24 cellular contexts compared by ENCODE assay signal in the genomic region with DNA sequence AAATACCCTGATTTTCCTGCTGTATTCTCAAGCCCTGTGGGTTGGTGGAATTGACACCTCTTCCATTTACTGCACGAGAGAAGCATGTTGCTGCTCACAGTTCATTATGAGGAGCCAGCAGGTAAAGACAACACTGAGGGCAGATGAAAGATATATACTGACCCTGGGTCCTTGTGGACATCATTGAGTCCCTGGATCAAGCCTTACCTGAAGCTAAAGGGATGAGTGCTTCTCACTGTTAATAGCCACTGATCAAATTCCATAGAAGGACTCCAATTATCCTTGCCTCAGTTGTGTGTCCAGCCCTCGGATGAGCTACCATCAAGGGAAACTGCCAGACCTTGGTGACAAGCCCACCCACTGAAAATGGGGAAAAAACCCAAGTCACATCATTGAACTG. TPM values are rescaled to one million over a fixed set of nuclear protein-coding genes. Genes with fewer than 3 reads are reported as not detected.
DNase-seq lines count a peak whose midpoint lies in the region; TF ChIP-seq lines count a peak whose summit lies in the region.
"Had no signal": no experiment of that assay in that cellular context is flagged by ENCODE, and none has a peak within 500 bp of the region (broad histone marks: within the 10 kb centered on the region; RNA-seq: fewer than 3 reads in every experiment).

No MANE protein-coding gene starts in this region.

- no peaks in the 10 kb centered on the region for H3K9me2 ChIP-seq in DOHH2 (replicated peaks; ENCODE audit: control insufficient read depth, low read length)
- no peaks in the 10 kb centered on the region for H3K9me2 ChIP-seq in MM.1S (replicated peaks; ENCODE audit: insufficient read depth, low read length)

- H3K4me1 Mint-ChIP-seq in chondrocyte (ENCODE audit: low read depth): no peaks in the 10 kb centered on the region

- TF ChIP-seq CTCF in DOHH2 (IDR thresholded peaks at IDR 0.05; ENCODE audit: low read depth, low read length, poor library complexity, severe bottlenecking): no peak
- no peak for TF ChIP-seq CTCF in MM.1S (IDR thresholded peaks at IDR 0.05; ENCODE audit: low read length)
- no peak for TF ChIP-seq CTCF in chondrocyte (IDR thresholded peaks at IDR 0.05)

- H3K4me3 Mint-ChIP-seq in chondrocyte (ENCODE audit: unreplicated experiment): no peak overlapping the region
- H3K4me3 Mint-ChIP-seq: CD8-positive, alpha-beta T cell had no signal

- no peaks in the 10 kb centered on the region for H3K79me2 ChIP-seq in DOHH2 (ENCODE audit: control insufficient read depth, low read length)
- no peaks in the 10 kb centered on the region for H3K79me2 ChIP-seq in MM.1S (ENCODE audit: low read length)

- H3K27me3 ChIP-seq in DOHH2 (ENCODE audit: control insufficient read depth, low read length) (peaks cover 28% of the 10 kb centered on the region), MM.1S (replicated peaks; ENCODE audit: insufficient read depth, low read length) (no peaks in the 10 kb centered on the region)
- H3K27me3 ChIP-seq in effector memory CD4-positive, alpha-beta T cell (replicated peaks; ENCODE audit: control insufficient read depth, insufficient read depth, low read length, poor library complexity, severe bottlenecking): peaks cover 4% of the 10 kb centered on the region

- H3K4me2 ChIP-seq in DOHH2 (ENCODE audit: low read length) (peak overlapping the region; percentile 21), MM.1S (ENCODE audit: low read depth, low read length) (0 out of 2 replicates have a peak overlapping the region, but pooled peaks have one; percentile 21)
- H3K4me2 ChIP-seq: A549 had no signal

- H3K9ac ChIP-seq in MM.1S (ENCODE audit: low read length): no peak overlapping the region

- H3F3A ChIP-seq in DOHH2 (ENCODE audit: control insufficient read depth, insufficient read depth) (no peaks in the 10 kb centered on the region; the same call in 1 of the 2 replicates), MM.1S (ENCODE audit: insufficient read depth, low read length) (no peaks in the 10 kb centered on the region)

- peak overlapping the region; percentile 27; the same call in 1 of the 2 replicates for H3K27ac ChIP-seq in DOHH2 (ENCODE audit: low read depth, low read length)
- no peak overlapping the region for H3K27ac ChIP-seq in MM.1S (ENCODE audit: low read length)
- H3K27ac ChIP-seq in effector memory CD4-positive, alpha-beta T cell (ENCODE audit: insufficient read depth, low read length, poor library complexity, severe bottlenecking): no peak overlapping the region
- H3K27ac ChIP-seq: A549, C4-2B, SK-N-MC had no signal

- H3K27ac Mint-ChIP-seq in chondrocyte (ENCODE audit: unreplicated experiment): no peak overlapping the region
- H3K27ac Mint-ChIP-seq: CD8-positive, alpha-beta T cell had no signal

- no peaks in the 10 kb centered on the region for H4K20me1 ChIP-seq in DOHH2 (ENCODE audit: control insufficient read depth, insufficient read depth, low read depth, low read length)
- no peaks in the 10 kb centered on the region for H4K20me1 ChIP-seq in MM.1S (ENCODE audit: insufficient read depth, low read length)

- DNase-seq in MM.1S (no peak), chondrocyte (ENCODE audit: low spot score) (peak; percentile 2), NCI-H526 treated with DMSO at 0.1 percent for 48 hours (lab: John Stamatoyannopoulos, UW) (no peak)
- no peak for DNase-seq in effector memory CD4-positive, alpha-beta T cell
- DNase-seq: AML-193; Caco-2; CD8-positive, alpha-beta T cell; EL; GDM1; Karpas-422; NCI-H1105 treated with DMSO at 0.1 percent for 48 hours; NCI-H146; NCI-H1930; NCI-H2107; NCI-H524; NCI-H82; SIG-M5 had no signal

- peaks cover 34% of the 10 kb centered on the region for H3K27me3 Mint-ChIP-seq in chondrocyte (ENCODE audit: low read depth)

- H3K4me3 ChIP-seq in DOHH2 (ENCODE audit: low read length): no peak overlapping the region
- H3K4me3 ChIP-seq in MM.1S (ENCODE audit: low read length): no peak overlapping the region
- H3K4me3 ChIP-seq in effector memory CD4-positive, alpha-beta T cell (ENCODE audit: insufficient read depth, low read depth, low read length, poor library complexity, severe bottlenecking): no peak overlapping the region
- H3K4me3 ChIP-seq: A549, SK-N-MC had no signal

- H3K36me3 Mint-ChIP-seq in chondrocyte (ENCODE audit: low read depth): no peaks in the 10 kb centered on the region
- H3K36me3 Mint-ChIP-seq: CD8-positive, alpha-beta T cell had no signal

- no peak overlapping the region for H2AFZ ChIP-seq in MM.1S (ENCODE audit: low read length)

- H3K36me3 ChIP-seq in DOHH2 (ENCODE audit: control insufficient read depth, low read length) (no peaks in the 10 kb centered on the region), MM.1S (replicated peaks; ENCODE audit: insufficient read depth, low read length) (no peaks in the 10 kb centered on the region)
- no peaks in the 10 kb centered on the region for H3K36me3 ChIP-seq in effector memory CD4-positive, alpha-beta T cell (ENCODE audit: control insufficient read depth, insufficient read depth, low read length)

- H3K9me3 ChIP-seq in DOHH2 (ENCODE audit: control insufficient read depth, insufficient read depth, low read length): no peaks in the 10 kb centered on the region
- no peaks in the 10 kb centered on the region for H3K9me3 ChIP-seq in MM.1S (replicated peaks; ENCODE audit: insufficient read depth, low read length)
- no peaks in the 10 kb centered on the region for H3K9me3 ChIP-seq in effector memory CD4-positive, alpha-beta T cell (ENCODE audit: control insufficient read depth, low read length)
- H3K9me3 ChIP-seq: A549, Caco-2 had no signal

- H3K9me3 Mint-ChIP-seq in chondrocyte (ENCODE audit: low read depth): no peaks in the 10 kb centered on the region
- H3K9me3 Mint-ChIP-seq: CD8-positive, alpha-beta T cell had no signal

- peaks cover 28% of the 10 kb centered on the region for H3K4me1 ChIP-seq in DOHH2 (ENCODE audit: control insufficient read depth, low read length)
- peaks cover 13% of the 10 kb centered on the region for H3K4me1 ChIP-seq in MM.1S (ENCODE audit: low read length)
- no peaks in the 10 kb centered on the region for H3K4me1 ChIP-seq in effector memory CD4-positive, alpha-beta T cell (ENCODE audit: control insufficient read depth, insufficient read depth, low read length, poor library complexity, severe bottlenecking)
- H3K4me1 ChIP-seq: A549, Caco-2 had no signal

RNA-seq across cellular contexts. Expression of a gene that starts 7.7 kb away (rescaled TPM):
- total RNA-seq in chondrocyte: 0.08 TPM in 1 of 3 replicates, not detected in the others
- total RNA-seq: Caco-2; HT-29; M059J; T-helper 1 cell treated with Interleukin-12 subunit alpha and Interleukin-12 subunit beta and Interleukin-4 antibody, amounts not matched to agents 30 ng/mL and 1 ng/mL, for 36 hours had no signal

RNA-seq across cellular contexts. Expression of a gene that starts 12.4 kb away (rescaled TPM):
- total RNA-seq in chondrocyte: 0.10 to 0.26 TPM in 2 of 3 replicates, not detected in the other
- total RNA-seq: Caco-2; CD8-positive, alpha-beta T cell; HT-29; T-helper 1 cell treated with Interleukin-12 subunit alpha and Interleukin-12 subunit beta and Interleukin-4 antibody, amounts not matched to agents 30 ng/mL and 1 ng/mL, for 36 hours had no signal

RNA-seq across cellular contexts. Expression of a gene that starts 38.3 kb away (rescaled TPM):
- total RNA-seq in chondrocyte: 4.1 to 13.1 TPM (median 12.2 TPM) in 3 replicates
- total RNA-seq: CD8-positive, alpha-beta T cell; HT-29; T-helper 1 cell treated with Interleukin-12 subunit alpha and Interleukin-12 subunit beta and Interleukin-4 antibody, amounts not matched to agents 30 ng/mL and 1 ng/mL, for 36 hours had no signal

RNA-seq across cellular contexts. Expression of a gene that starts 47.5 kb away (rescaled TPM):
- total RNA-seq in chondrocyte: 23.5 to 30.4 TPM (median 26.7 TPM) in 3 replicates

RNA-seq across cellular contexts. Expression of a gene that starts 56.9 kb away (rescaled TPM):
- total RNA-seq in chondrocyte: not detected in 3 replicates
- total RNA-seq: Caco-2; CD8-positive, alpha-beta T cell; HT-29; M059J; T-helper 1 cell treated with Interleukin-12 subunit alpha and Interleukin-12 subunit beta and Interleukin-4 antibody, amounts not matched to agents 30 ng/mL and 1 ng/mL, for 36 hours had no signal
